Comparison of ENCODE assay signal across 9 cellular contexts in the genomic region with DNA sequence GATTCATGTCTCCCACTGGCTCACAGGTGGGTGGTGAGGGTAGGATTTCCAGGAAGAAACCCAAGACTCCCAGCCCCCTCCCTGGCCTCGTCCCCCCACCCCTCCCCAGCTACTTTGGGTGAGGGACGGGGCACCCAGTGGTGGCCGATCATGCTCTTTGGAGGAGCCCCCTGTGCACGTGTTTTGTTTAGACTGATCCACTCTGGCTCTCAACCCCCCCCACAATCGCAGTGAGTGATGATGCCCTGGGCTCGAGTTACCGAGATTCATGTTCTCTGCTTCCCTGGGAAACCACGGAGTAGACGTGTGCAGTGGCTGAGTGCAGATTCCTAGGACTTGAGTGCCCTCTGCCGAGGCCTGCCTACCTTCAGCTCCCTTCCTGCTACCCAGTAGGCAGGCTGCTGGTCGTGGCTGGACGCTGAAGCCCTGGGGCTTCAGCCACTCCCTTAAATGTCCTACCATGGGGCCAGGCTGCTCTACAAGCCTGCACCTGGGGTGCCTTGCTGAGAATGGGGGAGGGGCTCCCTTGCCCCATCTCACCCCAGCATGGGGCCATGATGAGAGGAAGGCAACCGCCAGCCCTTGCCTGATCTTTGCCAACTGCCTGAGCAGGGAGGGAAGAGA. TPM values are rescaled to one million over a fixed set of nuclear protein-coding genes. Genes with fewer than 3 reads are reported as not detected.
DNase-seq lines count a peak whose midpoint lies in the region; ATAC-seq and TF ChIP-seq lines count a peak whose summit lies in the region.
"Had no signal": no experiment of that assay in that cellular context is flagged by ENCODE, and none has a peak within 500 bp of the region (broad histone marks: within the 10 kb centered on the region; RNA-seq: fewer than 3 reads in every experiment).

No MANE protein-coding gene starts in this region.

- H3K4me3 Mint-ChIP-seq in chondrocyte (ENCODE audit: unreplicated experiment), result no peak overlapping the region
- no peak overlapping the region for H3K4me3 Mint-ChIP-seq in activated CD8-positive, alpha-beta memory T cell treated with anti-CD3 and anti-CD28 coated beads, Interleukin-2, amount 10 ng/mL, durations not matched to agents 7 days and 5 days

- H3K36me3 ChIP-seq in HCT116 (ENCODE audit: control insufficient read depth in 1 of 2, insufficient read depth in 2 of 2, low read length in 2 of 2) (no peaks in the 10 kb centered on the region), stomach (no peaks in the 10 kb centered on the region), prostate gland (no peaks in the 10 kb centered on the region), vagina (no peaks in the 10 kb centered on the region)
- H3K36me3 ChIP-seq: SJSA1 had no signal

- H3K4me1 ChIP-seq in HCT116 (ENCODE audit: control insufficient read depth in 1 of 2, insufficient read depth in 2 of 2, low read length in 2 of 2) (no peaks in the 10 kb centered on the region), stomach (peaks cover 5 to 51% (median 27%) of the 10 kb centered on the region in 4 donors), prostate gland (replicated peaks) (no peaks in the 10 kb centered on the region), vagina (peaks cover 9% of the 10 kb centered on the region)
- H3K4me1 ChIP-seq: SJSA1 had no signal

- peak; percentile 70 for ATAC-seq in HCT116
- no peak for ATAC-seq in activated CD8-positive, alpha-beta memory T cell treated with anti-CD3 and anti-CD28 coated beads, Interleukin-2, amount 10 ng/mL, durations not matched to agents 7 days and 5 days

- no peaks in the 10 kb centered on the region for H3K9me3 Mint-ChIP-seq in chondrocyte (ENCODE audit: low read depth)
- H3K9me3 Mint-ChIP-seq in activated CD8-positive, alpha-beta memory T cell treated with anti-CD3 and anti-CD28 coated beads, Interleukin-2, amount 10 ng/mL, durations not matched to agents 7 days and 5 days (ENCODE audit: low read depth), result no peaks in the 10 kb centered on the region

- H3K27ac ChIP-seq in HCT116 (ENCODE audit: low read depth, low read length), result no peak overlapping the region
- H3K27ac ChIP-seq in stomach, result no peak overlapping the region
- H3K27ac ChIP-seq in prostate gland, result no peak overlapping the region
- H3K27ac ChIP-seq in vagina, result no peak overlapping the region
- H3K27ac ChIP-seq: SJSA1 had no signal

- TF ChIP-seq POLR2A in HCT116 (IDR thresholded peaks at IDR 0.05; ENCODE audit: borderline replicate concordance, extremely low read depth, insufficient read depth, insufficient read length) (no peak), stomach (IDR thresholded peaks at IDR 0.05) (no peak), prostate gland (IDR thresholded peaks at IDR 0.05) (no peak), vagina (IDR thresholded peaks at IDR 0.05) (no peak)

- TF ChIP-seq RAD21 in HCT116 (IDR thresholded peaks at IDR 0.05; ENCODE audit: low read depth), result peak; percentile 56

- H3K4me2 ChIP-seq in HCT116 (ENCODE audit: low read length), result no peak overlapping the region

- H3K27me3 Mint-ChIP-seq in chondrocyte (ENCODE audit: low read depth), result peaks cover 76% of the 10 kb centered on the region
- peaks cover 65% of the 10 kb centered on the region for H3K27me3 Mint-ChIP-seq in activated CD8-positive, alpha-beta memory T cell treated with anti-CD3 and anti-CD28 coated beads, Interleukin-2, amount 10 ng/mL, durations not matched to agents 7 days and 5 days

- H3K4me1 Mint-ChIP-seq in chondrocyte (ENCODE audit: low read depth), result no peaks in the 10 kb centered on the region
- no peaks in the 10 kb centered on the region for H3K4me1 Mint-ChIP-seq in activated CD8-positive, alpha-beta memory T cell treated with anti-CD3 and anti-CD28 coated beads, Interleukin-2, amount 10 ng/mL, durations not matched to agents 7 days and 5 days

- RAD21 ChIA-PET in HCT116 (lab: Charles Lee; ENCODE audit: low non-redundant PET in 1 of 2, low total read pairs in 2 of 2, uncharacterized antibody in 2 of 2, unreplicated experiment in 2 of 2), result interaction anchor here in 1 of 2 experiments (0.6 kb wide), 1 partner anchor 95 kb away, joined by 3 read pairs; no protein-coding TSS in a partner anchor

- H3K27ac Mint-ChIP-seq in chondrocyte (ENCODE audit: unreplicated experiment), result no peak overlapping the region
- no peak overlapping the region for H3K27ac Mint-ChIP-seq in activated CD8-positive, alpha-beta memory T cell treated with anti-CD3 and anti-CD28 coated beads, Interleukin-2, amount 10 ng/mL, durations not matched to agents 7 days and 5 days

- H3K9me2 ChIP-seq in HCT116 (ENCODE audit: insufficient read depth), result no peaks in the 10 kb centered on the region

- H3K79me2 ChIP-seq in HCT116 (ENCODE audit: insufficient read depth, low read length), result no peaks in the 10 kb centered on the region

- no TSS peak for BruUV-seq in HCT116 (replicated peaks; lab: Mats Ljungman, UMichigan)

- no peak for TF ChIP-seq EP300 in stomach (IDR thresholded peaks at IDR 0.05)

- no peak overlapping the region for H3K9ac ChIP-seq in HCT116 (ENCODE audit: low read length)

- H3K4me3 ChIP-seq in HCT116 (replicated peaks in 1 of 2; ENCODE audit: low read depth in 1 of 2, low read length in 2 of 2) (no peak overlapping the region), stomach (no peak overlapping the region), prostate gland (no peak overlapping the region), vagina (no peak overlapping the region)
- H3K4me3 ChIP-seq: SJSA1 had no signal

- H3K27me3 ChIP-seq in HCT116 (ENCODE audit: insufficient read depth, low read length) (peaks cover 35% of the 10 kb centered on the region), stomach (peaks cover 35 to 100% (median 75%) of the 10 kb centered on the region in 3 donors), prostate gland (replicated peaks; ENCODE audit: insufficient read depth) (peaks cover 47% of the 10 kb centered on the region), vagina (no peaks in the 10 kb centered on the region)

- CTCF ChIA-PET in HCT116 (lab: Charles Lee), result interaction anchor here (1.2 to 1.3 kb wide), 2 partner anchors 429 to 462 kb away, joined by 5 read pairs; no protein-coding TSS in a partner anchor
- CTCF ChIA-PET in activated CD8-positive, alpha-beta memory T cell treated with anti-CD3 and anti-CD28 coated beads, Interleukin-2, amount 10 ng/mL, durations not matched to agents 7 days and 5 days (lab: Charles Lee), result no interaction called here

- H3K9me3 ChIP-seq in HCT116 (ENCODE audit: control insufficient read depth in 1 of 2, insufficient read depth in 1 of 2, low read depth in 1 of 2, low read length in 2 of 2) (no peaks in the 10 kb centered on the region), stomach (no peaks in the 10 kb centered on the region), prostate gland (no peaks in the 10 kb centered on the region), vagina (no peaks in the 10 kb centered on the region)
- H3K9me3 ChIP-seq: SJSA1 had no signal

- H4K20me1 ChIP-seq in HCT116 (ENCODE audit: insufficient read depth), result no peaks in the 10 kb centered on the region

- POLR2A ChIA-PET in HCT116 (lab: Charles Lee), result no interaction called here

- peak; percentile 7 for DNase-seq in HCT116 (ENCODE audit: low read depth, low spot score)
- DNase-seq in NCI-H2196 treated with DMSO at 0.1 percent for 48 hours (lab: John Stamatoyannopoulos, UW; ENCODE audit: unreplicated experiment), result peak; percentile 87
- DNase-seq in chondrocyte (ENCODE audit: low spot score), result no peak
- DNase-seq in posterior cingulate gyrus, result peak; percentile 44 to 96 (median 76)
- no peak for DNase-seq in stomach
- no peak for DNase-seq in activated CD8-positive, alpha-beta memory T cell treated with anti-CD3 and anti-CD28 coated beads, Interleukin-2, amount 10 ng/mL, durations not matched to agents 7 days and 5 days
- DNase-seq in prostate gland (ENCODE audit: low spot score), result no peak
- no peak for DNase-seq in vagina (ENCODE audit: extremely low spot score in 2 of 2)

- H2AFZ ChIP-seq in HCT116 (ENCODE audit: low read depth, low read length, poor library complexity, severe bottlenecking), result no peak overlapping the region

- WGBS in stomach, 5 donors, result 0 to 4% (median 4%) methylated on average over 8 to 13 of the region's 13 CpGs
- WGBS in prostate gland, result 5% methylated on average over 8 of the region's 13 CpGs

- intact Hi-C loops in HCT116 (cut with micrococcal nuclease), result loop anchor here (5.0 kb wide), 1 partner anchor 431 kb away; no protein-coding TSS in a partner anchor
- intact Hi-C loops in posterior cingulate gyrus (cut with DNase I), result loop anchor here (1.0 to 10.0 kb wide), 4 partner anchors 335 to 461 kb away; no protein-coding TSS in a partner anchor
- intact Hi-C loops in stomach (cut with DNase I; ENCODE audit: low total_unique reads), result no loop called here
- intact Hi-C loops in prostate gland (cut with DNase I), result no loop called here
- intact Hi-C loops in vagina (cut with DNase I), result no loop called here

- TF ChIP-seq CTCF in HCT116 (IDR thresholded peaks at IDR 0.05 in 2 of 3, conservative IDR thresholded peaks at IDR 0.05 in 1 of 3; ENCODE audit: borderline replicate concordance in 1 of 3, insufficient read depth in 1 of 3, low read depth in 2 of 3, low read length in 2 of 3), result peak; percentile 30 to 31 (median 30); a peak in 3 of 6 replicates
- TF ChIP-seq CTCF in chondrocyte (IDR thresholded peaks at IDR 0.05), result peak; percentile 22
- TF ChIP-seq CTCF in stomach (IDR thresholded peaks at IDR 0.05), result no peak
- no peak for TF ChIP-seq CTCF in prostate gland (IDR thresholded peaks at IDR 0.05)
- no peak for TF ChIP-seq CTCF in vagina (IDR thresholded peaks at IDR 0.05)

- H3K36me3 Mint-ChIP-seq in chondrocyte (ENCODE audit: low read depth), result peaks cover 1% of the 10 kb centered on the region
- no peaks in the 10 kb centered on the region for H3K36me3 Mint-ChIP-seq in activated CD8-positive, alpha-beta memory T cell treated with anti-CD3 and anti-CD28 coated beads, Interleukin-2, amount 10 ng/mL, durations not matched to agents 7 days and 5 days

TF ChIP-seq in HCT116, 20 proteins besides CTCF, POLR2A, EP300 and RAD21 (continues in another document):
- no peak for TF ChIP-seq SP1 (IDR thresholded peaks at IDR 0.05; ENCODE audit: low read depth)
- TF ChIP-seq POLR2AphosphoS5 (IDR thresholded peaks at IDR 0.05; ENCODE audit: low read depth, low read length), result no peak
- no peak for TF ChIP-seq ELF1 (IDR thresholded peaks at IDR 0.05; ENCODE audit: borderline replicate concordance, low read depth)
- TF ChIP-seq EZH2 (IDR thresholded peaks at IDR 0.05), result no peak
- no peak for TF ChIP-seq FOSL1 (IDR thresholded peaks at IDR 0.05; ENCODE audit: low read depth)
- TF ChIP-seq CBX3 (IDR thresholded peaks at IDR 0.05; ENCODE audit: low read depth), result no peak
- no peak for TF ChIP-seq CEBPB (IDR thresholded peaks at IDR 0.05; ENCODE audit: low read depth)
- no peak for TF ChIP-seq SIN3A (IDR thresholded peaks at IDR 0.05; ENCODE audit: low read depth)
- no peak for TF ChIP-seq SRF (IDR thresholded peaks at IDR 0.05; ENCODE audit: low read depth)

RNA-seq across cellular contexts. Expression of a gene that starts 3.9 kb away (rescaled TPM):
- not detected for total RNA-seq in HCT116 (2021; ENCODE audit: unreplicated experiment)
- polyA plus RNA-seq in HCT116 (2012), result not detected in 2 replicates
- total RNA-seq in chondrocyte, result not detected in 3 replicates
- 1 to 10 TPM in 2 of 5 donors, under 1 TPM in 2, not detected in 1; under 0.01 to 4.9 (median 1.7) TPM for total RNA-seq in stomach
- polyA plus RNA-seq in stomach, result under 1 TPM; 0.12 to 0.46 (median 0.35) TPM
- not detected for total RNA-seq in activated CD8-positive, alpha-beta memory T cell treated with anti-CD3 and anti-CD28 coated beads, Interleukin-2, amount 10 ng/mL, durations not matched to agents 7 days and 5 days
- total RNA-seq in prostate gland, result 1 to 10 TPM in 1 of 2 donors, under 1 TPM in 1; 0.36 to 5.9 TPM
- total RNA-seq in vagina, result 0.74 TPM
- total RNA-seq: SJSA1 had no signal

Comparison
In these comparisons a context has a peak if more than half of its experiments do, and no peak if none do; other contexts are left out.
1. DNase-seq: peak in HCT116 (single experiment), NCI-H2196 treated with DMSO at 0.1 percent for 48 hours (single experiment) and posterior cingulate gyrus (10 of 10); none in chondrocyte (single experiment), stomach (single experiment), activated CD8-positive, alpha-beta memory T cell treated with anti-CD3 and anti-CD28 coated beads, Interleukin-2, amount 10 ng/mL, durations not matched to agents 7 days and 5 days (single experiment), prostate gland (single experiment) and vagina (0 of 2).
2. CTCF ChIP-seq: peak in HCT116 (3 of 3) and chondrocyte (single experiment); none in stomach (0 of 7), prostate gland (0 of 4) and vagina (0 of 3).
3. intact Hi-C loops: an anchor here in HCT116 (5.0 kb wide) and posterior cingulate gyrus (1.0 to 10.0 kb wide); none called in stomach, prostate gland and vagina.